Comparison of ENCODE assay signal across 23 cellular contexts in the genomic region with DNA sequence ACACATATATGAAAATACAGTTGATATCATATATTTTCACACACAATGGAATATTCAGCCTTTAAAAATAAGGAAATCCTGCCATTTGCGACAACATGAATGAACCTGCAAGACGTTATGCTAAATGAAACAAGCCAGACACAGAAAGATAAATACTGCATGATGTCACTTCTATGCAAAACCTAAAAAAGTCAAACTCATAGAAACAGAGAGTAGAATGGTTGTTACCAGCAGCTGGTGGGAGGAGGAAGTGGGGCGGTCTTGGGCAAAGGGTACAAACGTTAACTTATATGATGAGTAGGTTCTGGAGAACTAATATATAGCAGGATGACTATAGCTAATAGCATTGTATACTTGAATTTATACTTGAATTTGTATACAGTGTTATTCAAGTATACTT.
"Had no signal": no experiment of that assay in that cellular context is flagged by ENCODE, and none has a peak within 500 bp of the region (broad histone marks: within the 10 kb centered on the region; RNA-seq: fewer than 3 reads in every experiment).

No MANE protein-coding gene starts in this region.

- H3K9me3 Mint-ChIP-seq: natural killer cell treated with Interleukin-12 subunit alpha and Interleukin-12 subunit beta and Interleukin-15 and Interleukin-18, amount 100 ng/mL, for 72 hours; neural progenitor cell had no signal

- H2AFZ ChIP-seq: neural progenitor cell had no signal

- FAIRE-seq: endometrium, frontal cortex, keratinocyte had no signal

- H3K27ac Mint-ChIP-seq: effector memory CD8-positive, alpha-beta T cell; memory B cell; naive B cell; natural killer cell treated with Interleukin-12 subunit alpha and Interleukin-12 subunit beta and Interleukin-15 and Interleukin-18, amount 100 ng/mL, for 72 hours; neural progenitor cell; stimulated activated memory B cell treated with anti-CD40 and anti-IgM and Interleukin-4, amounts not matched to agents 10 μg/mL and 1 μg/mL and 100 μg/mL, for 72 hours had no signal

- H3K27ac ChIP-seq: neural progenitor cell, psoas muscle, sigmoid colon, testis, tibial artery, upper lobe of right lung, uterus had no signal

- H3K36me3 ChIP-seq: neural progenitor cell, sigmoid colon, tibial artery, upper lobe of right lung, uterus had no signal

- H3K27me3 Mint-ChIP-seq: memory B cell; naive B cell; stimulated activated memory B cell treated with anti-CD40 and anti-IgM and Interleukin-4, amounts not matched to agents 10 μg/mL and 1 μg/mL and 100 μg/mL, for 72 hours had no signal

- H3K9ac ChIP-seq: neural progenitor cell had no signal

- ATAC-seq: effector memory CD8-positive, alpha-beta T cell; left ventricle myocardium superior; natural killer cell treated with Interleukin-12 subunit alpha and Interleukin-12 subunit beta and Interleukin-15 and Interleukin-18, amount 100 ng/mL, for 72 hours; psoas muscle; right cardiac atrium; stimulated activated memory B cell treated with anti-CD40 and anti-IgM and Interleukin-4, amounts not matched to agents 10 μg/mL and 1 μg/mL and 100 μg/mL, for 72 hours; stimulated activated naive CD8-positive, alpha-beta T cell treated with anti-CD3 and anti-CD28 coated beads, Interleukin-15, Interleukin-2, amounts not matched to agents 100 U/mL and 50 U/mL, for 24 hours; upper lobe of right lung had no signal

- H3K27me3 ChIP-seq: neural progenitor cell, sigmoid colon, testis, tibial artery, upper lobe of right lung, uterus had no signal

- H3K4me1 ChIP-seq: psoas muscle, testis, upper lobe of right lung had no signal

- H3K36me3 Mint-ChIP-seq: naive B cell; natural killer cell treated with Interleukin-12 subunit alpha and Interleukin-12 subunit beta and Interleukin-15 and Interleukin-18, amount 100 ng/mL, for 72 hours; neural progenitor cell; stimulated activated memory B cell treated with anti-CD40 and anti-IgM and Interleukin-4, amounts not matched to agents 10 μg/mL and 1 μg/mL and 100 μg/mL, for 72 hours had no signal

- H3K9me3 ChIP-seq: psoas muscle, sigmoid colon, testis, tibial artery, upper lobe of right lung, uterus had no signal

- H3K4me1 Mint-ChIP-seq: memory B cell; naive B cell; stimulated activated memory B cell treated with anti-CD40 and anti-IgM and Interleukin-4, amounts not matched to agents 10 μg/mL and 1 μg/mL and 100 μg/mL, for 72 hours had no signal

- H3K4me3 Mint-ChIP-seq: effector memory CD8-positive, alpha-beta T cell; memory B cell; naive B cell; natural killer cell treated with Interleukin-12 subunit alpha and Interleukin-12 subunit beta and Interleukin-15 and Interleukin-18, amount 100 ng/mL, for 72 hours; neural progenitor cell; stimulated activated memory B cell treated with anti-CD40 and anti-IgM and Interleukin-4, amounts not matched to agents 10 μg/mL and 1 μg/mL and 100 μg/mL, for 72 hours had no signal

- H3K4me2 ChIP-seq: neural progenitor cell had no signal

- H3K4me3 ChIP-seq: lung, neural progenitor cell, psoas muscle, sigmoid colon, testis, tibial artery, upper lobe of right lung, uterus had no signal

- DNase-seq: cortex of kidney; effector memory CD8-positive, alpha-beta T cell; erythroblast; left ventricle myocardium superior; naive B cell; psoas muscle; right cardiac atrium; sigmoid colon; stimulated activated CD4-positive, alpha-beta T cell treated with anti-CD3 and anti-CD28 coated beads, Interleukin-4, amount 100 ng/mL, for 4 hours; stimulated activated naive CD8-positive, alpha-beta T cell treated with anti-CD3 and anti-CD28 coated beads, Interleukin-15, Interleukin-2, amounts not matched to agents 100 U/mL and 50 U/mL, for 24 hours; substantia nigra; testis; tibial artery; upper lobe of right lung; uterus had no signal
